1 cellular context compared by ENCODE assay signal in genomic region chr1:181038399-181038873, GRCh38.
A peak's percentile ranks its signal among the peaks of the same experiment; 100 is the strongest.
TF ChIP-seq lines count a peak whose summit lies in the region.

No MANE protein-coding gene starts in this region.

TF ChIP-seq in K562, 482 proteins besides CTCF, POLR2A, EP300 and RAD21 (continued from another document):
- TF ChIP-seq DEAF1 (CRISPR knock-in tag; IDR thresholded peaks at IDR 0.05) (peak; percentile 23; the same call in 1 of the 2 replicates), SNIP1 (IDR thresholded peaks at IDR 0.05; ENCODE audit: low read depth) (no peak), ZNF224 (CRISPR knock-in tag; IDR thresholded peaks at IDR 0.05) (no peak), FOSL1 (tag; conservative IDR thresholded peaks at IDR 0.05) (peak; percentile 53), ATF3 (IDR thresholded peaks at IDR 0.05) (peak; percentile 54), ATF3 (CRISPR knock-in tag; conservative IDR thresholded peaks at IDR 0.05) (no peak), CC2D1A (IDR thresholded peaks at IDR 0.05) (peak; percentile 56; the same call in 1 of the 2 replicates), RB1 (IDR thresholded peaks at IDR 0.05; ENCODE audit: low read depth) (peak; percentile 39; the same call in 1 of the 2 replicates), XRCC5 (IDR thresholded peaks at IDR 0.05; ENCODE audit: low read depth, low read length) (peak; percentile 29; the same call in 1 of the 2 replicates), ZNF41 (CRISPR knock-in tag; conservative IDR thresholded peaks at IDR 0.05) (no peak), SMC3 (conservative IDR thresholded peaks at IDR 0.05; ENCODE audit: insufficient read depth, low read depth, low read length) (peak; percentile 86), RERE (CRISPR knock-in tag; IDR thresholded peaks at IDR 0.05; ENCODE audit: borderline replicate concordance) (no peak), SMARCA4 (IDR thresholded peaks at IDR 0.05) (peak; percentile 54; the same call in 1 of the 2 replicates), JUND (IDR thresholded peaks at IDR 0.05; ENCODE audit: borderline replicate concordance, low read depth, low read length) (peak; percentile 89), JUND (tag; IDR thresholded peaks at IDR 0.05; ENCODE audit: borderline replicate concordance, low read depth, low read length) (peak; percentile 68; the same call in 2 of the 3 replicates), FOXJ2 (tag; IDR thresholded peaks at IDR 0.05) (no peak), CHAMP1 (IDR thresholded peaks at IDR 0.05) (peak; percentile 55), RFX5 (IDR thresholded peaks at IDR 0.05; ENCODE audit: low read depth, low read length) (0 out of 2 replicates have a peak, but pooled peaks have one; percentile 50), JUN (IDR thresholded peaks at IDR 0.05; ENCODE audit: borderline replicate concordance, low read depth, low read length) (peak; percentile 50; the same call in 1 of the 2 replicates), JUN (CRISPR knock-in tag; IDR thresholded peaks at IDR 0.05; ENCODE audit: borderline replicate concordance) (no peak), NFYB (IDR thresholded peaks at IDR 0.05; ENCODE audit: extremely low read depth, insufficient read length) (peak; percentile 69)
- TF ChIP-seq, protein P1, sequence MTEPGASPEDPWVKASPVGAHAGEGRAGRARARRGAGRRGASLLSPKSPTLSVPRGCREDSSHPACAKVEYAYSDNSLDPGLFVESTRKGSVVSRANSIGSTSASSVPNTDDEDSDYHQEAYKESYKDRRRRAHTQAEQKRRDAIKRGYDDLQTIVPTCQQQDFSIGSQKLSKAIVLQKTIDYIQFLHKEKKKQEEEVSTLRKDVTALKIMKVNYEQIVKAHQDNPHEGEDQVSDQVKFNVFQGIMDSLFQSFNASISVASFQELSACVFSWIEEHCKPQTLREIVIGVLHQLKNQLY (CRISPR knock-in tag; conservative IDR thresholded peaks at IDR 0.05): no peak
- TF ChIP-seq, protein P2, sequence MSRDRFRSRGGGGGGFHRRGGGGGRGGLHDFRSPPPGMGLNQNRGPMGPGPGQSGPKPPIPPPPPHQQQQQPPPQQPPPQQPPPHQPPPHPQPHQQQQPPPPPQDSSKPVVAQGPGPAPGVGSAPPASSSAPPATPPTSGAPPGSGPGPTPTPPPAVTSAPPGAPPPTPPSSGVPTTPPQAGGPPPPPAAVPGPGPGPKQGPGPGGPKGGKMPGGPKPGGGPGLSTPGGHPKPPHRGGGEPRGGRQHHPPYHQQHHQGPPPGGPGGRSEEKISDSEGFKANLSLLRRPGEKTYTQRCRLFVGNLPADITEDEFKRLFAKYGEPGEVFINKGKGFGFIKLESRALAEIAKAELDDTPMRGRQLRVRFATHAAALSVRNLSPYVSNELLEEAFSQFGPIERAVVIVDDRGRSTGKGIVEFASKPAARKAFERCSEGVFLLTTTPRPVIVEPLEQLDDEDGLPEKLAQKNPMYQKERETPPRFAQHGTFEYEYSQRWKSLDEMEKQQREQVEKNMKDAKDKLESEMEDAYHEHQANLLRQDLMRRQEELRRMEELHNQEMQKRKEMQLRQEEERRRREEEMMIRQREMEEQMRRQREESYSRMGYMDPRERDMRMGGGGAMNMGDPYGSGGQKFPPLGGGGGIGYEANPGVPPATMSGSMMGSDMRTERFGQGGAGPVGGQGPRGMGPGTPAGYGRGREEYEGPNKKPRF (IDR thresholded peaks at IDR 0.05; ENCODE audit: low read depth, low read length): no peak
